Comparison of ENCODE assay signal across 15 cellular contexts in the genomic region with DNA sequence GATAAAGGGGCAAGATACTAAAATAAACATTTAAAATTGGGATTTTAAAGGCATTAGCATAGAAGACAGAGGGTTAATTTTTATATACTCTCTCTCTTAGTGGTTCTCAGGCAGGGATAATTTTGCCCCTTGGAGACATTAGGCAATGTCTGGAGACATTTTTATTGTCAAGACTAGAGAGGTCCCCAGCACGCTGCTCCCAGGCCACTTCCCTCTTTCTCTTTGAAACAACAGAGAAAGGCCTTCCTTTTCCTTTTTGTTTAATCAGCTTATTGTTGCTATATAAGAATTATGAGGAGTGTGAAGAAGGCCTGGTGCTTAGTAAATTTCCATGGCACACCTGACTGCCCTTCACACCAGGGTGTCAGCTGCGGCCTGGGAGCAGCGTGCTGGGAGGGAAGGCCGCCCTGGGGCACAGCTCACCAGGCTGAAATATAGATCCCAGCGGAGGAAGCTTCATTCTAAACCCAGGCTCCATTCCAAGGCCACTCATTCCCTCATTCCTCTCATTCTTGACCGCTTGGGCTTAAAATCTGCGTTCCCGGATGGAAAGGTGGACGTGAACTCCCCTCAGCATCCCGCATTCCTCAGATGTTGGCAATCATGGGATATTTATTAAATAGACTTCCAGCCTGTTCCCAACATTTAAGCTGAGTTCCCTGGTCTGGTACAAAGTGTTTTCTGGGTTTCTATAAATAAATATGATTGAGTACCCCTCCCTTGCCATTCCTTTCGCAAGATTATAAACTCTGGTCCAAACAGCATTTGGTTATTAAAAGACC. TPM values are rescaled to one million over a fixed set of nuclear protein-coding genes. Genes with fewer than 3 reads are reported as not detected.
DNase-seq lines count a peak whose midpoint lies in the region; ATAC-seq and TF ChIP-seq lines count a peak whose summit lies in the region.
"Had no signal": no experiment of that assay in that cellular context is flagged by ENCODE, and none has a peak within 500 bp of the region (broad histone marks: within the 10 kb centered on the region; RNA-seq: fewer than 3 reads in every experiment).

No MANE protein-coding gene starts in this region.

- peak; percentile 63 for TF ChIP-seq EP300 in stomach (IDR thresholded peaks at IDR 0.05)

- no peaks in the 10 kb centered on the region for H4K20me1 ChIP-seq in GM23338 (replicated peaks; ENCODE audit: insufficient read depth)

- H3K4me3 ChIP-seq in stomach: no peak overlapping the region
- no peak overlapping the region for H3K4me3 ChIP-seq in GM23338
- H3K4me3 ChIP-seq in MG63: no peak overlapping the region
- H3K4me3 ChIP-seq: colonic mucosa had no signal

- H3K9me3 Mint-ChIP-seq in GM23338: no peaks in the 10 kb centered on the region
- H3K9me3 Mint-ChIP-seq: activated naive CD8-positive, alpha-beta T cell treated with anti-CD3 and anti-CD28 coated beads, Interleukin-2, amount 50 U/mL, for 24 hours had no signal

- no peaks in the 10 kb centered on the region for H3K36me3 Mint-ChIP-seq in GM23338 (ENCODE audit: low read depth)

- H3K4me1 ChIP-seq in stomach (peaks cover 0 to 44% (median 19%) of the 10 kb centered on the region in 4 donors), GM23338 (ENCODE audit: insufficient read depth) (no peaks in the 10 kb centered on the region)
- H3K4me1 ChIP-seq: colonic mucosa had no signal

- no peaks in the 10 kb centered on the region for H3F3A ChIP-seq in GM23338 (replicated peaks; ENCODE audit: low read depth)

- no peak overlapping the region for H2AFZ ChIP-seq in GM23338

- peak; percentile 69 for DNase-seq in GM03348 (ENCODE audit: low spot score)
- DNase-seq in SKM-1 (lab: John Stamatoyannopoulos, UW; ENCODE audit: unreplicated experiment): peak; percentile 15
- DNase-seq in islet precursor cell: peak; percentile 52
- no peak for DNase-seq in stomach
- DNase-seq in GM23338 (ENCODE audit: low spot score): no peak
- DNase-seq in MG63: no peak
- DNase-seq: activated naive CD8-positive, alpha-beta T cell treated with anti-CD3 and anti-CD28 coated beads, Interleukin-2, amount 50 U/mL, for 24 hours; colonic mucosa; DND-41; HCEC 1CT; NCI-H1417 treated with DMSO at 0.1 percent for 48 hours; SK-N-SH had no signal

- H3K27ac ChIP-seq in stomach (peak overlapping the region in 4 of 5 donors; percentile 36 to 84 (median 71)), GM23338 (ENCODE audit: low read depth) (no peak overlapping the region)
- H3K27ac ChIP-seq: colonic mucosa had no signal

- H3K4me1 Mint-ChIP-seq in GM23338: no peaks in the 10 kb centered on the region; the same call in 2 of the 3 replicates
- H3K4me1 Mint-ChIP-seq: activated naive CD8-positive, alpha-beta T cell treated with anti-CD3 and anti-CD28 coated beads, Interleukin-2, amount 50 U/mL, for 24 hours had no signal

- H3K9me2 ChIP-seq in GM23338 (ENCODE audit: insufficient read depth): peaks cover 11% of the 10 kb centered on the region; the same call in 1 of the 2 replicates
- H3K9me2 ChIP-seq: SK-N-SH had no signal

- no peak for TF ChIP-seq CTCF in stomach (IDR thresholded peaks at IDR 0.05)
- TF ChIP-seq CTCF in GM23338 (conservative IDR thresholded peaks at IDR 0.05; ENCODE audit: low read depth in 2 of 2): no peak

- no peak for TF ChIP-seq POLR2A in stomach (IDR thresholded peaks at IDR 0.05)

- H3K27me3 ChIP-seq in stomach (no peaks in the 10 kb centered on the region), GM23338 (ENCODE audit: insufficient read depth) (no peaks in the 10 kb centered on the region), MG63 (no peaks in the 10 kb centered on the region)
- H3K27me3 ChIP-seq: colonic mucosa had no signal

- intact Hi-C loops in stomach (cut with DNase I; ENCODE audit: low total_unique reads): no loop called here

- ATAC-seq in HG02981 (IDR thresholded peaks at IDR 0.05; ENCODE audit: unreplicated experiment) (no peak), GM21737 (IDR thresholded peaks at IDR 0.05; ENCODE audit: unreplicated experiment) (no peak), GM23338 (no peak)
- ATAC-seq: activated naive CD8-positive, alpha-beta T cell treated with anti-CD3 and anti-CD28 coated beads, Interleukin-2, amount 50 U/mL, for 24 hours had no signal

- no peak overlapping the region for H3K4me2 ChIP-seq in GM23338
- H3K4me2 ChIP-seq: SK-N-SH had no signal

- H3K27ac Mint-ChIP-seq in GM23338: no peak overlapping the region
- H3K27ac Mint-ChIP-seq: activated naive CD8-positive, alpha-beta T cell treated with anti-CD3 and anti-CD28 coated beads, Interleukin-2, amount 50 U/mL, for 24 hours had no signal

- H3K27me3 Mint-ChIP-seq in GM23338 (ENCODE audit: insufficient read depth, low read depth, poor library complexity): no peaks in the 10 kb centered on the region

- WGBS in stomach, 5 donors: 71 to 83% (median 77%) methylated on average over 11 of the region's 11 CpGs

- no peak overlapping the region for H3K4me3 Mint-ChIP-seq in GM23338
- H3K4me3 Mint-ChIP-seq: activated naive CD8-positive, alpha-beta T cell treated with anti-CD3 and anti-CD28 coated beads, Interleukin-2, amount 50 U/mL, for 24 hours had no signal

- no peaks in the 10 kb centered on the region for H3K79me2 ChIP-seq in GM23338 (replicated peaks; ENCODE audit: insufficient read depth)

- H3K36me3 ChIP-seq in stomach: no peaks in the 10 kb centered on the region
- no peaks in the 10 kb centered on the region for H3K36me3 ChIP-seq in GM23338 (ENCODE audit: insufficient read depth)
- H3K36me3 ChIP-seq in MG63: no peaks in the 10 kb centered on the region
- H3K36me3 ChIP-seq: colonic mucosa had no signal

- H3K9me3 ChIP-seq in stomach (no peaks in the 10 kb centered on the region), MG63 (no peaks in the 10 kb centered on the region)
- H3K9me3 ChIP-seq: colonic mucosa, SK-N-SH had no signal

TF ChIP-seq in GM23338, 12 proteins besides CTCF, POLR2A, EP300 and RAD21 (continues in another document):
- TF ChIP-seq CREB1 (CRISPR knock-in tag; IDR thresholded peaks at IDR 0.05; ENCODE audit: low read depth) (no peak), STAT1 (IDR thresholded peaks at IDR 0.05; ENCODE audit: unreplicated experiment) (no peak), JUNB (IDR thresholded peaks at IDR 0.05; ENCODE audit: unreplicated experiment) (no peak), EZH2 (IDR thresholded peaks at IDR 0.05; ENCODE audit: low read depth, unreplicated experiment) (no peak), EZH2phosphoT487 (IDR thresholded peaks at IDR 0.05; ENCODE audit: unreplicated experiment) (no peak), ZNF114 (CRISPR knock-in tag; IDR thresholded peaks at IDR 0.05) (no peak)
- TF ChIP-seq, protein P1, sequence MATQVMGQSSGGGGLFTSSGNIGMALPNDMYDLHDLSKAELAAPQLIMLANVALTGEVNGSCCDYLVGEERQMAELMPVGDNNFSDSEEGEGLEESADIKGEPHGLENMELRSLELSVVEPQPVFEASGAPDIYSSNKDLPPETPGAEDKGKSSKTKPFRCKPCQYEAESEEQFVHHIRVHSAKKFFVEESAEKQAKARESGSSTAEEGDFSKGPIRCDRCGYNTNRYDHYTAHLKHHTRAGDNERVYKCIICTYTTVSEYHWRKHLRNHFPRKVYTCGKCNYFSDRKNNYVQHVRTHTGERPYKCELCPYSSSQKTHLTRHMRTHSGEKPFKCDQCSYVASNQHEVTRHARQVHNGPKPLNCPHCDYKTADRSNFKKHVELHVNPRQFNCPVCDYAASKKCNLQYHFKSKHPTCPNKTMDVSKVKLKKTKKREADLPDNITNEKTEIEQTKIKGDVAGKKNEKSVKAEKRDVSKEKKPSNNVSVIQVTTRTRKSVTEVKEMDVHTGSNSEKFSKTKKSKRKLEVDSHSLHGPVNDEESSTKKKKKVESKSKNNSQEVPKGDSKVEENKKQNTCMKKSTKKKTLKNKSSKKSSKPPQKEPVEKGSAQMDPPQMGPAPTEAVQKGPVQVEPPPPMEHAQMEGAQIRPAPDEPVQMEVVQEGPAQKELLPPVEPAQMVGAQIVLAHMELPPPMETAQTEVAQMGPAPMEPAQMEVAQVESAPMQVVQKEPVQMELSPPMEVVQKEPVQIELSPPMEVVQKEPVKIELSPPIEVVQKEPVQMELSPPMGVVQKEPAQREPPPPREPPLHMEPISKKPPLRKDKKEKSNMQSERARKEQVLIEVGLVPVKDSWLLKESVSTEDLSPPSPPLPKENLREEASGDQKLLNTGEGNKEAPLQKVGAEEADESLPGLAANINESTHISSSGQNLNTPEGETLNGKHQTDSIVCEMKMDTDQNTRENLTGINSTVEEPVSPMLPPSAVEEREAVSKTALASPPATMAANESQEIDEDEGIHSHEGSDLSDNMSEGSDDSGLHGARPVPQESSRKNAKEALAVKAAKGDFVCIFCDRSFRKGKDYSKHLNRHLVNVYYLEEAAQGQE (IDR thresholded peaks at IDR 0.05; ENCODE audit: unreplicated experiment): no peak

RNA-seq across cellular contexts. Expression of a gene that starts 22.5 kb away (rescaled TPM):
- under 1 TPM in 1 of 5 donors, not detected in 4; under 0.01 TPM for total RNA-seq in stomach
- polyA plus RNA-seq in stomach (not detected), GM23338 (2016; fragmentation: Nextera tagmentation; extraction: Ambion mirVana) (not detected in 2 replicates)
- total RNA-seq in GM23338 (2014; rRNA removed; shearing (Covaris generic)): 0.04 and 0.24 TPM in 2 replicates
- total RNA-seq in MG63 (2014; rRNA removed; shearing (Covaris generic); ENCODE audit: low replicate concordance): not detected in 2 replicates
- total RNA-seq: colonic mucosa had no signal
- polyA plus RNA-seq: neural cell had no signal

Comparison
In these comparisons a context has a peak if more than half of its experiments do, and no peak if none do; other contexts are left out.
1. DNase-seq: peak in GM03348 (single experiment), SKM-1 (single experiment) and islet precursor cell (single experiment); none in stomach (single experiment), GM23338 (single experiment) and MG63 (single experiment).